1 cellular context compared by ENCODE assay signal in the genomic region with DNA sequence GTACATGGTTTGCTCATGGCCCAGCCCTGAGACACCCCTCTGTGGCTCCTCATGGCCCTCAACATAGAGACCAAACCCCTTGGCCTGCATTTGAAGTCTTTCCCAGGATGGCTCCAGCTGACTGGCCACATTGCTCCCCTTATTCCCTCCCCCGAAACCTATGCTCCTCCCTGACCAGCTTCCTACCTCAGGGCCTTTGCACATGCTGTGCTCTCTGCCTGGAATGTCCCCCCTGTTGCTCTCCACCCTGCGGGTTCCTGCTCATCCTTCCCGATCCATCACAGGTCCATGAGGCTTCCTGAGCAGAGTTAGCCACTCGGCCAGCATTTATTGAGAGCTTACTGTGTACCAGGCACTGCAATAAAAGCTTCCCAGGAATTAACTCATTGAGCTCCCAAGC.
TF ChIP-seq lines count a peak whose summit lies in the region.

No MANE protein-coding gene starts in this region.

TF ChIP-seq in K562, 482 proteins besides CTCF, POLR2A, EP300 and RAD21 (continued from another document):
- no peak for TF ChIP-seq ZNF212 (CRISPR knock-in tag; IDR thresholded peaks at IDR 0.05)
- 0 out of 4 replicates have a peak, but pooled peaks of 1 of the 2 experiments have one; percentile 27 for TF ChIP-seq KDM1A (IDR thresholded peaks at IDR 0.05)
- no peak for TF ChIP-seq CC2D1A (IDR thresholded peaks at IDR 0.05)
- TF ChIP-seq GTF2A2 (tag; IDR thresholded peaks at IDR 0.05) = no peak
- no peak for TF ChIP-seq ZNF197 (CRISPR knock-in tag; IDR thresholded peaks at IDR 0.05; ENCODE audit: low read depth)
- TF ChIP-seq RBM25 (IDR thresholded peaks at IDR 0.05; ENCODE audit: low read depth, low read length, severe bottlenecking) = peak; percentile 63
- 0 out of 4 replicates have a peak, but pooled peaks of 1 of the 2 experiments have one; percentile 13 for TF ChIP-seq RCOR1 (IDR thresholded peaks at IDR 0.05; ENCODE audit: borderline replicate concordance in 1 of 2, low read depth in 2 of 2, low read length in 2 of 2)
- peak; percentile 57; the same call in 1 of the 2 replicates for TF ChIP-seq BCOR (IDR thresholded peaks at IDR 0.05)
- TF ChIP-seq SMARCA5 (IDR thresholded peaks at IDR 0.05) = peak; percentile 75
